Comparison of ENCODE assay signal across 8 cellular contexts in the genomic region with DNA sequence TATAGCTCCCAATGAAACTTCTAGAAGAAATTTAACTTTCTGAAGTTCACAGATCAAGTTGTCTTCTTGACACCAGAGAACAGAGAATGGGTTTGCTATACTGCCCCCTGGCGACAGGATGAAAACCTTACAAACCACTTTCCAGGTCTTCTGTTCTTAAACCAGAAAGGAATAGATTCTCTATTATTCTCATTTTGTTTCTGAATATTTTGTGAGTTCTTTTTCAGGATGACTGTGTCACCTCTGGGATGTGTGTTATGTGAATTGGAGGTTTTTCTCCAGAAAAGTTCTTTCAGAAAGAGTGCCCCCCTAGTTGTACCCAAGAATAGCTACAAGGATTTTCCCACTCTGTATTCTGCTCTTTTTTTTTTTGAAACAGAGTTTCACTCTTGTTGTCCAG. TPM values are rescaled to one million over a fixed set of nuclear protein-coding genes. Genes with fewer than 3 reads are reported as not detected.
DNase-seq lines count a peak whose midpoint lies in the region; ATAC-seq and TF ChIP-seq lines count a peak whose summit lies in the region.

No MANE protein-coding gene starts in this region.

- H3K4me3 ChIP-seq in fibroblast of the aortic adventitia (ENCODE audit: low read depth, low read length), result no peak overlapping the region
- no peak overlapping the region for H3K4me3 ChIP-seq in retinal pigment epithelial cell (ENCODE audit: low read length)

- TF ChIP-seq CTCF in fibroblast of the aortic adventitia (IDR thresholded peaks at IDR 0.05; ENCODE audit: insufficient read depth, low read length), result peak; percentile 67
- peak; percentile 74 for TF ChIP-seq CTCF in retinal pigment epithelial cell (conservative IDR thresholded peaks at IDR 0.05; ENCODE audit: low read depth, low read length)

- DNase-seq in NOMO-1 treated with DMSO at 0.1 percent for 48 hours (lab: John Stamatoyannopoulos, UW; ENCODE audit: unreplicated experiment) (peak; percentile 39), NOMO-1 treated with dmso at 0.1 percent for 144 hours (lab: John Stamatoyannopoulos, UW; ENCODE audit: unreplicated experiment) (no peak), NCI-H1694 treated with DMSO at 0.1 percent for 48 hours (lab: John Stamatoyannopoulos, UW) (peak; percentile 4), activated T-cell treated with anti-CD3 and anti-CD28 coated beads for 24 hours (ENCODE audit: low read depth) (peak; percentile 36), fibroblast of the aortic adventitia (ENCODE audit: low read depth) (peak; percentile 63), retinal pigment epithelial cell (ENCODE audit: low read depth) (no peak), occipital lobe (lab: John Stamatoyannopoulos, UW) (no peak)

- no peak for ATAC-seq in HG03571 (IDR thresholded peaks at IDR 0.05; ENCODE audit: unreplicated experiment)

RNA-seq across cellular contexts. Expression of gene IFT22, which starts 6.3 kb away (rescaled TPM):
- total RNA-seq in fibroblast of the aortic adventitia (ENCODE audit: low replicate concordance) (38.1 and 57.7 TPM in 2 replicates), occipital lobe (32.9 TPM)

RNA-seq across cellular contexts. Expression of gene COL26A1, which starts 47.3 kb away (rescaled TPM):
- not detected in 2 replicates for total RNA-seq in fibroblast of the aortic adventitia (ENCODE audit: low replicate concordance)
- total RNA-seq in occipital lobe, result 3.4 TPM

Comparison
In these comparisons a context has a peak if more than half of its experiments do, and no peak if none do; other contexts are left out.
1. DNase-seq: peak in NOMO-1 treated with DMSO at 0.1 percent for 48 hours (single experiment), NCI-H1694 treated with DMSO at 0.1 percent for 48 hours (single experiment), activated T-cell treated with anti-CD3 and anti-CD28 coated beads for 24 hours (single experiment) and fibroblast of the aortic adventitia (single experiment); none in NOMO-1 treated with dmso at 0.1 percent for 144 hours (single experiment), retinal pigment epithelial cell (single experiment) and occipital lobe (single experiment).